Comparison of ENCODE assay signal across 8 cellular contexts in the genomic region with DNA sequence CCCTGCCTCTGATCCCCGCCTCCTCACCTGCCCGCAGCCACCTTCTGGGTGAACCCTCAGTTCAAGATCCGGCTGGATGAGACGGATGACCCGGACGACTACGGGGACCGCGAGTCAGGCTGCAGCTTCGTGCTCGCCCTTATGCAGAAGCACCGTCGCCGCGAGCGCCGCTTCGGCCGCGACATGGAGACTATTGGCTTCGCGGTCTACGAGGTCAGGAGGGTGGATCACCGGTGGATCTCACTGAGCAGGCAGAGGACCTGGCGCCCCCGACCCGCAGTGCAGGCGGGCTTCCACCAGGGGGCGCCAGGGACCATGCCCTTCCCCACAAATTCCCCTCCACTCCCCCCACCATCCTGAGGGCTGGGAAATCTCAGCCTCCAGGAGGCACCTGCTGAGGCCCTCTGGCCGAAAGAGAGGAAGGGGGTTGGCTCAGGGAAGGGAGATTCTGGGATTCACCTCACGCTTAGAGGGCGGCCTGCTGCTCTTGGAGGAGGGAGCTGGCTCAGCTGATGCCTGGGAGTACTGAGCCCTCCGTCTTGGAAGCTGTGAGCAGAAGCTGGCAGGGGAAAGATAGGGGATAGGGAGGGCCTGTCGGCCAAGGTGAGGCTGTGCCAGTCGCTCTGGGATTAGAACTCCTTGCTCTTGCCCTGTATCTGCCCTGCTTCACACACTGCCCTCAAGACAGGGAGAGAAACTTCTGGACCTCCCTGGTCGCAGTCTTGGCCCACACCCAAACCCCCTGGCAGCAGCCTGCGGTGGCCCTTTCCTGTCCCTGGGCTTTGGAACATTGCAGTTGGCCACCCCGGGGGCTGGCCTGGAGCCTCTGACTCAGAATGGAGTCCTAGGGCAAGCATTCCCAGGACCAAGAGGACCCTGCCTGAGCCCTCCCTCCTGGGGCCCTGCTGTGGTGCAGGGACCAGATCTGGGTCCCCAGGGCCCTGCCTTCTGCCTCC. TPM values are rescaled to one million over a fixed set of nuclear protein-coding genes. Genes with fewer than 3 reads are reported as not detected.
A peak's percentile ranks its signal among the peaks of the same experiment; 100 is the strongest.
DNase-seq lines count a peak whose midpoint lies in the region; ATAC-seq, FAIRE-seq and TF ChIP-seq lines count a peak whose summit lies in the region.

No MANE protein-coding gene starts in this region.

- WGBS in esophagus squamous epithelium, 2 donors, result 79 to 92% methylated on average over 2 to 11 of the region's 38 CpGs

- intact Hi-C loops in esophagus squamous epithelium (cut with DNase I), result loop anchor here (10.0 kb wide), 1 partner anchor 50 kb away; no protein-coding TSS in a partner anchor

- H3K27ac ChIP-seq in esophagus squamous epithelium, result no peak overlapping the region

- H3K27me3 ChIP-seq in esophagus squamous epithelium, result no peaks in the 10 kb centered on the region

- H3K36me3 ChIP-seq in esophagus squamous epithelium, result peaks cover 57 to 100% (median 72%) of the 10 kb centered on the region in 3 donors

- H3K36me3 Mint-ChIP-seq in nephron progenitor cell (ENCODE audit: low read depth), result peaks cover 12% of the 10 kb centered on the region

- no peaks in the 10 kb centered on the region for H3K4me1 ChIP-seq in esophagus squamous epithelium

- H3K27me3 Mint-ChIP-seq in nephron progenitor cell (ENCODE audit: low read depth, poor library complexity), result no peaks in the 10 kb centered on the region

- no peaks in the 10 kb centered on the region for H3K9me3 Mint-ChIP-seq in nephron progenitor cell

- no peak overlapping the region for H3K4me3 ChIP-seq in esophagus squamous epithelium

- H3K27ac Mint-ChIP-seq in nephron progenitor cell, result peak overlapping the region; percentile 77

- FAIRE-seq in RCC 7860 (lab: Jason Lieb, UNC), result no peak

- no peak for TF ChIP-seq POLR2A in esophagus squamous epithelium (IDR thresholded peaks at IDR 0.05)

- H3K4me3 Mint-ChIP-seq in nephron progenitor cell, result peak overlapping the region; percentile 44

- ATAC-seq in GM18858 (IDR thresholded peaks at IDR 0.05; ENCODE audit: unreplicated experiment), result no peak

- no peaks in the 10 kb centered on the region for H3K9me3 ChIP-seq in esophagus squamous epithelium

- DNase-seq in NCI-H2107 treated with DMSO at 0.1 percent for 48 hours (lab: John Stamatoyannopoulos, UW; ENCODE audit: unreplicated experiment), result peak; percentile 32
- no peak for DNase-seq in NCI-H2107 (lab: John Stamatoyannopoulos, UW)
- DNase-seq in MV-4-11 (lab: John Stamatoyannopoulos, UW), result peak; percentile 32
- DNase-seq in activated CD8-positive, alpha-beta memory T cell treated with anti-CD3 and anti-CD28 coated beads for 24 hours, result peak; percentile 84
- DNase-seq in esophagus squamous epithelium (lab: John Stamatoyannopoulos, UW), result no peak
- peak; percentile 77 for DNase-seq in nephron progenitor cell
- DNase-seq in RCC 7860 (ENCODE audit: low spot score), result no peak

- peak; percentile 67 to 85 (median 82) for TF ChIP-seq CTCF in esophagus squamous epithelium (IDR thresholded peaks at IDR 0.05)
- peak; percentile 98 for TF ChIP-seq CTCF in nephron progenitor cell (IDR thresholded peaks at IDR 0.05)

- peaks cover 5% of the 10 kb centered on the region for H3K4me1 Mint-ChIP-seq in nephron progenitor cell

RNA-seq across cellular contexts. Expression of a gene that starts 23.2 kb away (rescaled TPM):
- total RNA-seq in esophagus squamous epithelium, result 100 to 1,000 TPM; 225 to 696 (median 354) TPM

RNA-seq across cellular contexts. Expression of a gene that starts 34.9 kb away (rescaled TPM):
- total RNA-seq in esophagus squamous epithelium, result not detected

RNA-seq across cellular contexts. Expression of a gene that starts 56.8 kb away (rescaled TPM):
- total RNA-seq in esophagus squamous epithelium, result 10 to 100 TPM in 2 of 4 donors, 1 to 10 TPM in 2; 3.1 to 14.1 (median 10.4) TPM

Comparison
In these comparisons a context has a peak if more than half of its experiments do, and no peak if none do; other contexts are left out.
1. DNase-seq: peak in NCI-H2107 treated with DMSO at 0.1 percent for 48 hours (single experiment), MV-4-11 (single experiment), activated CD8-positive, alpha-beta memory T cell treated with anti-CD3 and anti-CD28 coated beads for 24 hours (single experiment) and nephron progenitor cell (single experiment); none in NCI-H2107 (single experiment), esophagus squamous epithelium (single experiment) and RCC 7860 (single experiment).